1 cellular context compared by ENCODE assay signal in genomic region chr11:70736461-70736860, GRCh38.
TF ChIP-seq lines count a peak whose summit lies in the region.

No MANE protein-coding gene starts in this region.

TF ChIP-seq in GM23338, 12 proteins besides CTCF, POLR2A, EP300 and RAD21:
- TF ChIP-seq ZNF462 (CRISPR knock-in tag; IDR thresholded peaks at IDR 0.05) = no peak
- TF ChIP-seq POLR2AphosphoS5 (IDR thresholded peaks at IDR 0.05; ENCODE audit: low read depth) = no peak
- TF ChIP-seq REST (IDR thresholded peaks at IDR 0.05; ENCODE audit: unreplicated experiment) = no peak
- TF ChIP-seq NANOG (IDR thresholded peaks at IDR 0.05; ENCODE audit: borderline replicate concordance) = no peak
- no peak for TF ChIP-seq ETS1 (IDR thresholded peaks at IDR 0.05)
